ENCODE assay signal across 14 cellular contexts in the genomic region with DNA sequence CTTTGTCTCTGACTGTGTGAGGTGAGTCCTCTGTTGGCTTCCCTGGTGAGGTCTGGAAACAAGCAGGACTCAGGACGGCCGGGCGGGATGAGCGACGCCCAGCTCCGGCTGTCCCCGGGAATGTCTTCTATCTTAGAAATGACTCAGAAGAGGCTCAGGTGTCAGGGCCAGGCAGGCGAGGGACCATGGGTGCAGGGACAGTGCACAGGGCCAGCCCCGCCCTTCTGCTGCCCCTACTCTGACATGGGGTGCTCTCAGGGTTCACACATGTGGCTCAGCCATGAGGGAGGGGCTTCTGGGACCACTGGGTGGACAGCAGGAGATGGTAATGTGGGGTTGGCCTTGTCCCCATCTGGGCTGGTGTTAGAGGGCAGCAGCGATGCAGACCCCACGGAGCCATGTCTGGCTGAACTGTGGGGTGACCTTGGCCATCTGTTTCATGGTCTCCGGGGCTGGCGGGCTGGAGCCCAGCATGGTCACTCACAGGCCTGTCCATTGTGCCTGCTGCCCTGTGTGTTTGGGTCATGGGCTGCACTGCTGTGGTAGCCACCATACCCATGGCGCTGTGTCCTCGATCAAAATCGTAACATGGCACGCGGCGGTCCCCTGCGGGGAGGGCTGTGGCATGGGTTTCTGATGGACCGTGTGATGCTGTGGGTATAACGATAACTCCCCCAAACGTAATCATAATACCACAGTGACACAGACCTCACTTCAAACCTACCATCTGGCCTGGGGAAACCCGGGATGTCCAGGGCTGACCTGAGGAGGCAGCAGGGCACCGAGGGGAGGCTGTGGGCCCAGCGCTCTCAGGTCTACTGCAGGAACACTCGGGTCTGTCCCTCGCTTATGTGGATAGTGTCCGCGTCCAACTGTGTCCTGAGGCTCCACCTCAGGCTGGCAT.
DNase-seq lines count a peak whose midpoint lies in the region; ATAC-seq and TF ChIP-seq lines count a peak whose summit lies in the region.
"Had no signal": no experiment of that assay in that cellular context is flagged by ENCODE, and none has a peak within 500 bp of the region (broad histone marks: within the 10 kb centered on the region; RNA-seq: fewer than 3 reads in every experiment).

No MANE protein-coding gene starts in this region.

- H3K36me3 ChIP-seq in psoas muscle (ENCODE audit: insufficient read depth in 1 of 2, low read depth in 1 of 2), result no peaks in the 10 kb centered on the region

- H3K27ac Mint-ChIP-seq in IgD-negative memory B cell, result peak overlapping the region in 1 of 3 donors; percentile 71
- H3K27ac Mint-ChIP-seq: activated CD8-positive, alpha-beta T cell treated with anti-CD3 and anti-CD28 coated beads, Interleukin-2, amount 10 ng/mL, durations not matched to agents 7 days and 5 days; endodermal cell had no signal

- H3K27ac ChIP-seq in psoas muscle, result no peak overlapping the region
- H3K27ac ChIP-seq: KMS-11 had no signal

- H3K4me3 Mint-ChIP-seq in IgD-negative memory B cell, result peak overlapping the region; percentile 65 to 79 (median 73)
- H3K4me3 Mint-ChIP-seq: activated CD8-positive, alpha-beta T cell treated with anti-CD3 and anti-CD28 coated beads, Interleukin-2, amount 10 ng/mL, durations not matched to agents 7 days and 5 days; endodermal cell; neural crest cell had no signal

- H3K4me1 Mint-ChIP-seq in IgD-negative memory B cell, result peaks cover 0 to 2% (median 0%) of the 10 kb centered on the region in 3 donors
- H3K4me1 Mint-ChIP-seq: endodermal cell, neural crest cell had no signal

- no peaks in the 10 kb centered on the region for H3K27me3 Mint-ChIP-seq in IgD-negative memory B cell

- H3K36me3 Mint-ChIP-seq in IgD-negative memory B cell, result no peaks in the 10 kb centered on the region

- ATAC-seq in left ventricle myocardium superior, result no peak
- no peak for ATAC-seq in psoas muscle
- ATAC-seq in GM19023 (IDR thresholded peaks at IDR 0.05; ENCODE audit: unreplicated experiment), result no peak
- ATAC-seq in GM21423 (IDR thresholded peaks at IDR 0.05; ENCODE audit: unreplicated experiment), result no peak
- ATAC-seq: activated CD8-positive, alpha-beta T cell treated with anti-CD3 and anti-CD28 coated beads, Interleukin-2, amount 10 ng/mL, durations not matched to agents 7 days and 5 days had no signal

- H3K27me3 ChIP-seq in psoas muscle (ENCODE audit: insufficient read depth in 3 of 3, low read length in 2 of 3), result no peaks in the 10 kb centered on the region

- H3K9me3 Mint-ChIP-seq in IgD-negative memory B cell, result no peaks in the 10 kb centered on the region

- 78 to 87% (median 83%) methylated on average over 30 of the region's 30 CpGs for WGBS in psoas muscle, 3 donors

- H3K4me3 ChIP-seq in GM08714 (ENCODE audit: low read length), result peak overlapping the region; percentile 48; the same call in 1 of the 2 replicates
- H3K4me3 ChIP-seq in psoas muscle, result no peak overlapping the region

- no peaks in the 10 kb centered on the region for H3K4me1 ChIP-seq in psoas muscle

- H3K9me3 ChIP-seq in psoas muscle, result no peaks in the 10 kb centered on the region

- DNase-seq in left ventricle myocardium superior, result peak; percentile 14
- DNase-seq in psoas muscle, result peak; percentile 2 to 16
- DNase-seq in NCI-H128 (lab: John Stamatoyannopoulos, UW; ENCODE audit: unreplicated experiment), result no peak
- DNase-seq: activated CD8-positive, alpha-beta T cell treated with anti-CD3 and anti-CD28 coated beads, Interleukin-2, amount 10 ng/mL, durations not matched to agents 7 days and 5 days; activated gamma-delta T cell; NCI-H2029 treated with DMSO at 0.1 percent for 48 hours; retina had no signal

- TF ChIP-seq CTCF in psoas muscle (IDR thresholded peaks at IDR 0.05), result no peak

- intact Hi-C loops in left ventricle myocardium superior (cut with micrococcal nuclease) (no loop called here), psoas muscle (cut with DNase I) (no loop called here)
